ENCODE assay signal across 26 cellular contexts in the genomic region with DNA sequence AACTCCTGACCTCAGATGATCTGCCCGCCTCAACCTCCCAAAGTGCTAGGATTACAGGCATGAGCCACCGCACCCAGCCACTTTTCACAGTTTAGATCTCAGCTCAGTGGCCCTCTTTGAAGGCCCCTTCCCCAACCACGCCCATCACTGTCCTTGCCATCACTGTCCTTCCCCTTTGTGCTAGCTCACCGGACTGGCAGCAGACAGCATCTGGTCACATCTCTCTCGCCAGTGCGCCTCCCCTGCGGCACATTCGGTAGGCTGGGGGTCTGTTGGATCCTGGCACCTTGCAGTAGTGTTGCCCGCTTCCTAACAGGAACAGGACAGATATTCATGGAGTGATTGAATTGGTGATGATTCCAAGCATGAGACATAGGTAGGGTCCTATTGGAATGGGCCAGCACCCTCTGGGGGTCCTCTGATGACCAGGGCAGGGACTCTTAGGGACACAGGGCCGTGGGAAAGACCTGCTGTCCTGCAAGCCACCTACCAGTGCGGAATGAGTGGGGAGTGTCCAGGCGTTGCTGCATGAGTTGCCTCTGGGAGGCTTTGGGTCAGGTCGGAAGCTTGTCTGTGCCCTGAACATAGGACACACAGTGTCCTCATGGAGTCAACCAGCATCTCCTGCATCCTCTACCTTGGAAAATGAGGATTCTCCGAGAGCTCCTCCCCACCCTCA.
"Had no signal": no experiment of that assay in that cellular context is flagged by ENCODE, and none has a peak within 500 bp of the region (broad histone marks: within the 10 kb centered on the region; RNA-seq: fewer than 3 reads in every experiment).

No MANE protein-coding gene starts in this region.

- H3K36me3 Mint-ChIP-seq: immature natural killer cell; stimulated activated effector memory CD8-positive, alpha-beta T cell treated with anti-CD3 and anti-CD28 coated beads, Interleukin-12 subunit alpha, Interleukin-12 subunit beta, amount 100 ng/mL, for 72 hours had no signal

- H3K9me3 ChIP-seq: esophagus muscularis mucosa, heart left ventricle, thyroid gland had no signal

- H3K27ac ChIP-seq: esophagus muscularis mucosa, foreskin keratinocyte, heart left ventricle, parathyroid adenoma, SK-N-MC, skin epidermis, thyroid gland had no signal

- H3K4me3 ChIP-seq: esophagus muscularis mucosa, heart left ventricle, lung, SK-N-MC, skin epidermis, thyroid gland had no signal

- H3K27me3 Mint-ChIP-seq: stimulated activated naive CD8-positive, alpha-beta T cell treated with anti-CD3 and anti-CD28 coated beads, Interleukin-15, amount 100 ng/mL, for 72 hours had no signal

- H3K4me1 Mint-ChIP-seq: central memory CD8-positive, alpha-beta T cell; immature natural killer cell; nephron; stimulated activated effector memory CD8-positive, alpha-beta T cell treated with anti-CD3 and anti-CD28 coated beads, Interleukin-12 subunit alpha, Interleukin-12 subunit beta, amount 100 ng/mL, for 72 hours; stimulated activated naive CD8-positive, alpha-beta T cell treated with anti-CD3 and anti-CD28 coated beads, Interleukin-15, amount 100 ng/mL, for 72 hours had no signal

- H3K27me3 ChIP-seq: esophagus muscularis mucosa, heart left ventricle, thyroid gland had no signal

- H3K9me3 Mint-ChIP-seq: activated T-helper 1 cell treated with anti-CD3 and anti-CD28 coated beads, Interleukin-12 subunit alpha, Interleukin-12 subunit beta, Interleukin-2, Interleukin-4 antibody, amounts not matched to agents 30 ng/mL and 10 ng/mL and 1 ng/mL, durations not matched to agents 14 hours and 24 hours and 36 hours; central memory CD8-positive, alpha-beta T cell; immature natural killer cell; stimulated activated effector memory CD8-positive, alpha-beta T cell treated with anti-CD3 and anti-CD28 coated beads, Interleukin-12 subunit alpha, Interleukin-12 subunit beta, amount 100 ng/mL, for 72 hours; stimulated activated naive CD8-positive, alpha-beta T cell treated with anti-CD3 and anti-CD28 coated beads, Interleukin-15, amount 100 ng/mL, for 72 hours had no signal

- H3K27ac Mint-ChIP-seq: activated T-helper 1 cell treated with anti-CD3 and anti-CD28 coated beads, Interleukin-12 subunit alpha, Interleukin-12 subunit beta, Interleukin-2, Interleukin-4 antibody, amounts not matched to agents 30 ng/mL and 10 ng/mL and 1 ng/mL, durations not matched to agents 14 hours and 24 hours and 36 hours; nephron; stimulated activated effector memory CD8-positive, alpha-beta T cell treated with anti-CD3 and anti-CD28 coated beads, Interleukin-12 subunit alpha, Interleukin-12 subunit beta, amount 100 ng/mL, for 72 hours; stimulated activated naive CD8-positive, alpha-beta T cell treated with anti-CD3 and anti-CD28 coated beads, Interleukin-15, amount 100 ng/mL, for 72 hours had no signal

- DNase-seq: activated CD4-positive, alpha-beta T cell treated with anti-CD3 and anti-CD28 coated beads for 48 hours; activated CD4-positive, alpha-beta T cell treated with anti-CD3 and anti-CD28 coated beads, Interleukin-2, amount 50 U/mL, for 48 hours; activated CD8-positive, alpha-beta memory T cell treated with anti-CD3 and anti-CD28 coated beads, Interleukin-2, amount 50 U/mL, for 4 hours; activated gamma-delta T cell treated with Interleukin-2 at 50 U/mL for 16 hours; activated naive CD4-positive, alpha-beta T cell treated with anti-CD3 and anti-CD28 coated beads, Interleukin-2, amount 50 U/mL, for 16 hours; activated T-cell treated with anti-CD3 and anti-CD28 coated beads, Interleukin-2, amount 50 U/mL, for 1 hour; dermis blood vessel endothelial cell; effector CD4-positive, alpha-beta T cell; foreskin keratinocyte; heart left ventricle; immature natural killer cell; mesendoderm; right cardiac atrium; stimulated activated CD4-positive, alpha-beta T cell treated with anti-CD3 and anti-CD28 coated beads, Interleukin-4, amount 100 ng/mL, for 24 hours; stimulated activated naive CD8-positive, alpha-beta T cell treated with anti-CD3 and anti-CD28 coated beads, Interleukin-15, amount 100 ng/mL, for 72 hours; thyroid gland had no signal

- H3K4me3 Mint-ChIP-seq: activated T-helper 1 cell treated with anti-CD3 and anti-CD28 coated beads, Interleukin-12 subunit alpha, Interleukin-12 subunit beta, Interleukin-2, Interleukin-4 antibody, amounts not matched to agents 30 ng/mL and 10 ng/mL and 1 ng/mL, durations not matched to agents 14 hours and 24 hours and 36 hours; central memory CD8-positive, alpha-beta T cell; immature natural killer cell; nephron; stimulated activated effector memory CD8-positive, alpha-beta T cell treated with anti-CD3 and anti-CD28 coated beads, Interleukin-12 subunit alpha, Interleukin-12 subunit beta, amount 100 ng/mL, for 72 hours; stimulated activated naive CD8-positive, alpha-beta T cell treated with anti-CD3 and anti-CD28 coated beads, Interleukin-15, amount 100 ng/mL, for 72 hours had no signal

- ATAC-seq: foreskin keratinocyte; heart left ventricle; left lobe of liver; right cardiac atrium; stimulated activated effector memory CD8-positive, alpha-beta T cell treated with anti-CD3 and anti-CD28 coated beads, Interleukin-12 subunit alpha, Interleukin-12 subunit beta, amount 100 ng/mL, for 72 hours; stimulated activated naive CD8-positive, alpha-beta T cell treated with anti-CD3 and anti-CD28 coated beads, Interleukin-15, amount 100 ng/mL, for 72 hours had no signal

- H3K36me3 ChIP-seq: esophagus muscularis mucosa, heart left ventricle, thyroid gland had no signal

- H3K4me1 ChIP-seq: esophagus muscularis mucosa, foreskin keratinocyte, heart left ventricle, parathyroid adenoma, thyroid gland had no signal
